1 cellular context compared by ENCODE assay signal in genomic region chr6:116267879-116268588, GRCh38.
A peak's percentile ranks its signal among the peaks of the same experiment; 100 is the strongest.
TF ChIP-seq lines count a peak whose summit lies in the region.

No MANE protein-coding gene starts in this region.

TF ChIP-seq in HCT116, 20 proteins besides CTCF, POLR2A, EP300 and RAD21:
- TF ChIP-seq MAX (IDR thresholded peaks at IDR 0.05) = 0 out of 2 replicates have a peak, but pooled peaks have one; percentile 12
- no peak for TF ChIP-seq SP1 (IDR thresholded peaks at IDR 0.05; ENCODE audit: low read depth)
